Comparison of ENCODE assay signal across 14 cellular contexts in the genomic region with DNA sequence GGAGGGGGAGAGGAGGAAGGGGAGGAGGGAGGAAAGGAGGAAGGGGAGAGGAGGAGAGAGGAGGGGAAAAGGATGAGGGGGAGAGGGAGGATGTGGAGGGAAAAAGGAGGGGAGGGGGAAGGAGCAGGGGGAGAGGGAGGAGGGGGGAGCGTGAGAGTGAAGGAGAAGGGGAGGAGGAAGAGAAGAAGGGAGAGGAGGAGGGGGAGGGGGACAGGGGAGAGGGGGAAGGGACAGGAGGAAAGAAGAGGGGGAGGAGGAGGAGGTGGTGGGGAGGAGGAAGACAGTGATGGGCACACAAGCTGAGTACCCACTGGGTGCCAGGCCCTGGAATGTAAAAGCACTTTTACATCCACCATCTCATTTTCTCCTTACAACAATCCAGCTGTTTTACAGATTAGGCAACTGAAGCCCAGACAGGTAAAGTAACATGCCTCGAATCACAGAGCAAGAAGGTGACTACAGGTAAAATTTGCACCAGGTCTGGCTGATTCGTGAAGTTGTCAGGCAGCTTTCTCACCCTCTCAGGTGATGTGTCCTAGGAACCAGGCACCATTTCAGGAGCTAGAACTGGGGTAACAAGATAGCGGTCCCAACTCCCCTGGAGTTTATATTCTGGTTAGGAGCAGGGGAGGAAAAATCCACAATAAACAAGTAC. TPM values are rescaled to one million over a fixed set of nuclear protein-coding genes. Genes with fewer than 3 reads are reported as not detected.
DNase-seq lines count a peak whose midpoint lies in the region; ATAC-seq and TF ChIP-seq lines count a peak whose summit lies in the region.
"Had no signal": no experiment of that assay in that cellular context is flagged by ENCODE, and none has a peak within 500 bp of the region (broad histone marks: within the 10 kb centered on the region; RNA-seq: fewer than 3 reads in every experiment).

No MANE protein-coding gene starts in this region.

- in situ Hi-C loops in transverse colon (cut with MboI; ENCODE audit: low pct_ligation_motif_present in 1 of 4, low pct_unique_long_range_greater_than_20kb in 1 of 4, low sequenced_read_pairs in 3 of 4) = no loop called here

- H3K27me3 Mint-ChIP-seq in brain = peaks cover 3% of the 10 kb centered on the region

- H3K79me2 ChIP-seq in SK-N-SH (ENCODE audit: insufficient read depth) (no peaks in the 10 kb centered on the region), mesendoderm (ENCODE audit: control insufficient read depth, insufficient read depth, low read length) (no peaks in the 10 kb centered on the region)

- H3K4me1 ChIP-seq in SK-N-SH (ENCODE audit: control insufficient read depth in 1 of 2, insufficient read depth in 2 of 2, low read depth in 1 of 2, low read length in 1 of 2) (no peaks in the 10 kb centered on the region; a peak in 1 of 4 replicates), mesendoderm (ENCODE audit: control insufficient read depth, low read depth, low read length) (no peaks in the 10 kb centered on the region), transverse colon (peaks cover 8 to 22% (median 19%) of the 10 kb centered on the region in 4 donors)

- H3K36me3 ChIP-seq in SK-N-SH (replicated peaks in 1 of 2; ENCODE audit: control insufficient read depth in 1 of 2, insufficient read depth in 2 of 2, low read length in 1 of 2) (no peaks in the 10 kb centered on the region), mesendoderm (ENCODE audit: control insufficient read depth, insufficient read depth, low read length) (no peaks in the 10 kb centered on the region), transverse colon (no peaks in the 10 kb centered on the region)
- H3K36me3 ChIP-seq: brain microvascular endothelial cell had no signal

- H3K79me1 ChIP-seq in mesendoderm (ENCODE audit: low read length) = no peaks in the 10 kb centered on the region

- H3K4ac ChIP-seq in mesendoderm (ENCODE audit: low read depth, low read length) = no peak overlapping the region

- DNase-seq in SK-N-SH (no peak), mesendoderm (peak; percentile 44), transverse colon (no peak), superior temporal gyrus (ENCODE audit: extremely low spot score) (no peak), UCSD-AML1 (lab: John Stamatoyannopoulos, UW; ENCODE audit: unreplicated experiment) (no peak), NCI-H526 treated with DMSO at 0.1 percent for 48 hours (lab: John Stamatoyannopoulos, UW) (no peak)
- DNase-seq: brain microvascular endothelial cell; DMS79 treated with DMSO at 0.1 percent for 48 hours; NCI-H226; stimulated activated naive B cell treated with anti-CD40 and anti-IgM and Interleukin-4, amounts not matched to agents 10 μg/mL and 1 μg/mL and 100 μg/mL, for 72 hours had no signal

- intact Hi-C loops in transverse colon (cut with DNase I; ENCODE audit: low total_unique reads) = no loop called here

- H3K4me2 ChIP-seq in SK-N-SH (no peak overlapping the region), mesendoderm (ENCODE audit: low read length) (no peak overlapping the region)

- 82% methylated on average over 4 of the region's 4 CpGs for WGBS in SK-N-SH (ENCODE audit: low lambda C conversion rate)
- WGBS in mesendoderm (ENCODE audit: extremely low coverage, insufficient coverage, low lambda C conversion rate) = no CpG with 5 or more reads among the region's 4 CpGs
- 37 to 51% methylated on average over 2 to 4 of the region's 4 CpGs for WGBS in transverse colon (ENCODE audit: low coverage in 1 of 2), 2 donors

- no peak for TF ChIP-seq CTCF in SK-N-SH (IDR thresholded peaks at IDR 0.05)
- TF ChIP-seq CTCF in brain (conservative IDR thresholded peaks at IDR 0.05) = no peak
- no peak for TF ChIP-seq CTCF in transverse colon (IDR thresholded peaks at IDR 0.05)

- H3K9me3 ChIP-seq in SK-N-SH = no peaks in the 10 kb centered on the region
- H3K9me3 ChIP-seq in transverse colon = no peaks in the 10 kb centered on the region

- H2BK5ac ChIP-seq in mesendoderm (ENCODE audit: low read length) = no peak overlapping the region

- H4K8ac ChIP-seq in mesendoderm (ENCODE audit: low read depth, low read length) = no peak overlapping the region

- H2AK5ac ChIP-seq in mesendoderm (ENCODE audit: low read length) = no peak overlapping the region

- H3K56ac ChIP-seq in mesendoderm (ENCODE audit: low read length) = no peak overlapping the region

- POLR2A ChIA-PET in SK-N-SH (lab: Yijun Ruan, JAX) = no interaction called here

- no peak for TF ChIP-seq RAD21 in SK-N-SH (IDR thresholded peaks at IDR 0.05; ENCODE audit: low read length)

- no peak overlapping the region for H4K5ac ChIP-seq in mesendoderm (ENCODE audit: low read length)

- H3K27ac Mint-ChIP-seq in brain = peak overlapping the region in 3 of 5 experiments; percentile 77 to 96 (median 92)

- H3K36me3 Mint-ChIP-seq in brain = no peaks in the 10 kb centered on the region
- H3K36me3 Mint-ChIP-seq: stimulated activated naive B cell treated with anti-CD40 and anti-IgM and Interleukin-4, amounts not matched to agents 10 μg/mL and 1 μg/mL and 100 μg/mL, for 72 hours had no signal

- H3K27ac ChIP-seq in SK-N-SH (ENCODE audit: low read depth in 2 of 2, low read length in 1 of 2) (no peak overlapping the region), mesendoderm (ENCODE audit: low read depth, low read length) (no peak overlapping the region), transverse colon (peak overlapping the region; percentile 31 to 74 (median 60))
- H3K27ac ChIP-seq: brain microvascular endothelial cell, VCaP had no signal

- no peak for TF ChIP-seq EP300 in SK-N-SH (IDR thresholded peaks at IDR 0.05; ENCODE audit: borderline replicate concordance in 1 of 2, low read depth in 1 of 2, low read length in 1 of 2)
- no peak for TF ChIP-seq EP300 in transverse colon (IDR thresholded peaks at IDR 0.05; ENCODE audit: low read depth)

- H3K4me1 Mint-ChIP-seq in brain = peaks cover 28% of the 10 kb centered on the region

- no peak overlapping the region for H3K4me3 ChIP-seq in SK-N-SH (ENCODE audit: low read depth in 2 of 2, low read length in 1 of 2)
- no peak overlapping the region for H3K4me3 ChIP-seq in mesendoderm (ENCODE audit: low read length)
- no peak overlapping the region for H3K4me3 ChIP-seq in transverse colon

- peaks cover 3% of the 10 kb centered on the region for H3F3A ChIP-seq in SK-N-SH (replicated peaks; ENCODE audit: insufficient read depth)

- no peaks in the 10 kb centered on the region for H3K27me3 ChIP-seq in SK-N-SH (ENCODE audit: insufficient read depth)
- H3K27me3 ChIP-seq in mesendoderm (ENCODE audit: insufficient read depth, low read length, poor library complexity) = no peaks in the 10 kb centered on the region
- H3K27me3 ChIP-seq in transverse colon = no peaks in the 10 kb centered on the region
- H3K27me3 ChIP-seq: brain microvascular endothelial cell had no signal

- TF ChIP-seq POLR2A in transverse colon (IDR thresholded peaks at IDR 0.05) = no peak

- no peak overlapping the region for H2BK120ac ChIP-seq in mesendoderm (ENCODE audit: low read depth, low read length)

- H3K9ac ChIP-seq in SK-N-SH = no peak overlapping the region
- no peak overlapping the region for H3K9ac ChIP-seq in mesendoderm (ENCODE audit: low read length)

- H3K18ac ChIP-seq in mesendoderm (ENCODE audit: low read length) = no peak overlapping the region

- H3K9me2 ChIP-seq in SK-N-SH = no peaks in the 10 kb centered on the region

- H3K23ac ChIP-seq in mesendoderm (ENCODE audit: low read length) = no peak overlapping the region

- H3K4me3 Mint-ChIP-seq in brain = no peak overlapping the region
- H3K4me3 Mint-ChIP-seq: activated T-cell treated with anti-CD3 and anti-CD28 coated beads, Interleukin-2, amount 50 U/mL, for 4 hours; stimulated activated naive B cell treated with anti-CD40 and anti-IgM and Interleukin-4, amounts not matched to agents 10 μg/mL and 1 μg/mL and 100 μg/mL, for 72 hours had no signal

- no peak overlapping the region for H2BK15ac ChIP-seq in mesendoderm (replicated peaks; ENCODE audit: low read depth)

- CTCF ChIA-PET in SK-N-SH (lab: Yijun Ruan, JAX) = interaction anchor here (0.6 kb wide), 1 partner anchor 46 kb away, joined by 3 read pairs; no protein-coding TSS in a partner anchor

- H2AFZ ChIP-seq in SK-N-SH (ENCODE audit: low read depth) = 0 out of 2 replicates have a peak overlapping the region, but pooled peaks have one; percentile 2

- no peaks in the 10 kb centered on the region for H4K20me1 ChIP-seq in SK-N-SH (ENCODE audit: insufficient read depth)

- H3K9me3 Mint-ChIP-seq in brain = peaks cover 0 to 3% (median 0%) of the 10 kb centered on the region in 5 experiments
- H3K9me3 Mint-ChIP-seq: activated T-cell treated with anti-CD3 and anti-CD28 coated beads, Interleukin-2, amount 50 U/mL, for 4 hours; stimulated activated naive B cell treated with anti-CD40 and anti-IgM and Interleukin-4, amounts not matched to agents 10 μg/mL and 1 μg/mL and 100 μg/mL, for 72 hours had no signal

- no peak for ATAC-seq in SK-N-SH treated with all-trans-retinoic acid at 6 μM for 48 hours

TF ChIP-seq in SK-N-SH, 30 proteins besides CTCF, POLR2A, EP300 and RAD21 (continues in another document):
- TF ChIP-seq NFIC (IDR thresholded peaks at IDR 0.05; ENCODE audit: borderline replicate concordance) = no peak

TF ChIP-seq in SK-N-SH treated with all-trans-retinoic acid at 6 μM for 48 hours, 23 proteins besides CTCF, POLR2A, EP300 and RAD21 (continues in another document):
- TF ChIP-seq, protein P1, sequence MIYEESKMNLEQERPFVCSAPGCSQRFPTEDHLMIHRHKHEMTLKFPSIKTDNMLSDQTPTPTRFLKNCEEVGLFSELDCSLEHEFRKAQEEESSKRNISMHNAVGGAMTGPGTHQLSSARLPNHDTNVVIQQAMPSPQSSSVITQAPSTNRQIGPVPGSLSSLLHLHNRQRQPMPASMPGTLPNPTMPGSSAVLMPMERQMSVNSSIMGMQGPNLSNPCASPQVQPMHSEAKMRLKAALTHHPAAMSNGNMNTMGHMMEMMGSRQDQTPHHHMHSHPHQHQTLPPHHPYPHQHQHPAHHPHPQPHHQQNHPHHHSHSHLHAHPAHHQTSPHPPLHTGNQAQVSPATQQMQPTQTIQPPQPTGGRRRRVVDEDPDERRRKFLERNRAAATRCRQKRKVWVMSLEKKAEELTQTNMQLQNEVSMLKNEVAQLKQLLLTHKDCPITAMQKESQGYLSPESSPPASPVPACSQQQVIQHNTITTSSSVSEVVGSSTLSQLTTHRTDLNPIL (CRISPR knock-in tag; IDR thresholded peaks at IDR 0.05; ENCODE audit: low read depth) = no peak
- TF ChIP-seq TOX (CRISPR knock-in tag; IDR thresholded peaks at IDR 0.05; ENCODE audit: borderline replicate concordance) (no peak), ZFP3 (CRISPR knock-in tag; IDR thresholded peaks at IDR 0.05) (no peak), ZNF70 (CRISPR knock-in tag; IDR thresholded peaks at IDR 0.05) (no peak)

RNA-seq across cellular contexts. Expression of a gene that starts 10.0 kb away (rescaled TPM):
- 26.6 and 45.7 TPM in 2 replicates for polyA plus RNA-seq in SK-N-SH (2012; rRNA removed)
- polyA plus RNA-seq in SK-N-SH (2012; cell fraction: cytosol; rRNA removed) = 30.2 and 34.1 TPM in 2 replicates
- 12.8 and 22.5 TPM in 2 replicates for polyA plus RNA-seq in SK-N-SH (2012; cell fraction: nucleus; rRNA removed)
- 96.6 TPM for polyA plus RNA-seq in brain (ENCODE audit: insufficient read depth, low read depth, low replicate concordance)
- polyA plus RNA-seq in mesendoderm (2013, experiment 1 of 2) = 69.9 TPM
- polyA plus RNA-seq in mesendoderm (2013, experiment 2 of 2) = 73.4 TPM
- total RNA-seq in transverse colon = 100 to 1,000 TPM in 2 of 4 donors, 10 to 100 TPM in 2; 32.8 to 193 (median 101) TPM

Comparison
In these comparisons a context has a peak if more than half of its experiments do, and no peak if none do; other contexts are left out.
1. H3K27ac ChIP-seq: peak in transverse colon (4 of 4); none in SK-N-SH (0 of 2) and mesendoderm (single experiment).